ENCODE assay signal across 18 cellular contexts in the genomic region with DNA sequence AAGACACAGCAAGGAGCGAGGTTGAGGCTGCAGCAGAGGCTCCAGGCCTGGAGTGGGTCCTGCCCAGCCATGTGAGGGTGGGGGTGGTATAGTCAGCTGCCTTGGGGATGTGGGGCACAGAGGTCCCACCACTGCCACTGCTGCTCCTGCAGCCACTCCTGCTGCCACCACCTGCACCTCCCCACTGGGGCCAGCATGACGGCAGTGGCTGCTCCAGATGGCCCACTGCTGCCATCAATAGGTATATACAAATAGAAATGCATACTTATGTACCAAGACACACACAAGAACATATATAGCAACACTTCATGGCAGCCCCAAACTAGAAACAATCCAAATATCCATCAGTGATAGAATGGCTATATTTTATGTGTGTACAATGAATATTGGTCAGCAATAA. TPM values are rescaled to one million over a fixed set of nuclear protein-coding genes. Genes with fewer than 3 reads are reported as not detected.
A peak's percentile ranks its signal among the peaks of the same experiment; 100 is the strongest.
DNase-seq lines count a peak whose midpoint lies in the region; ATAC-seq and TF ChIP-seq lines count a peak whose summit lies in the region.
"Had no signal": no experiment of that assay in that cellular context is flagged by ENCODE, and none has a peak within 500 bp of the region (broad histone marks: within the 10 kb centered on the region; RNA-seq: fewer than 3 reads in every experiment).

No MANE protein-coding gene starts in this region.

- no peak overlapping the region for H4K8ac ChIP-seq in IMR-90 (ENCODE audit: low read depth in 2 of 2, low read length in 2 of 2)

- peak; percentile 7 for DNase-seq in activated CD8-positive, alpha-beta T cell treated with anti-CD3 and anti-CD28 coated beads for 36 hours
- no peak for DNase-seq in activated CD8-positive, alpha-beta T cell treated with anti-CD3 and anti-CD28 coated beads, Interleukin-2, amount 10 ng/mL, durations not matched to agents 7 days and 5 days
- DNase-seq in IMR-90 (no peak), endothelial cell (ENCODE audit: low spot score) (no peak), upper lobe of right lung (no peak), T-helper 1 cell (no peak)
- DNase-seq in activated T-helper 2 cell treated with anti-CD3 and anti-CD28 coated beads, Interferon-gamma antibody, Interleukin-2, Interleukin-4, amounts not matched to agents 10 μg/mL and 5 μg/mL and 100 μg/mL, durations not matched to agents 14 hours and 24 hours and 36 hours (ENCODE audit: low spot score), result no peak
- DNase-seq: 8988T; Calu3; CD8-positive, alpha-beta T cell; DMS79 treated with DMSO at 0.1 percent for 48 hours; GF-D8; GOT3; H7; HFFc6 had no signal

- POLR2A ChIA-PET in activated CD8-positive, alpha-beta T cell treated with anti-CD3 and anti-CD28 coated beads for 36 hours (lab: Charles Lee), result no interaction called here
- POLR2A ChIA-PET in activated CD8-positive, alpha-beta T cell treated with anti-CD3 and anti-CD28 coated beads, Interleukin-2, amount 10 ng/mL, durations not matched to agents 7 days and 5 days (lab: Charles Lee), result no interaction called here
- POLR2A ChIA-PET in IMR-90 (lab: Charles Lee; ENCODE audit: unreplicated experiment), result no interaction called here

- H3K79me1 ChIP-seq in IMR-90 (ENCODE audit: low read depth in 1 of 2, low read length in 2 of 2), result no peaks in the 10 kb centered on the region

- no peak overlapping the region for H2BK15ac ChIP-seq in IMR-90 (ENCODE audit: low read depth, low read length)

- WGBS in IMR-90 (ENCODE audit: extremely low coverage in 2 of 2, insufficient read length in 1 of 2), 2 experiments, result no CpG with 5 or more reads among the region's 2 CpGs

- H2BK120ac ChIP-seq in IMR-90 (ENCODE audit: low read depth, low read length), result no peak overlapping the region

- H3K27ac ChIP-seq in IMR-90 (ENCODE audit: insufficient read depth, low read length) (no peak overlapping the region), upper lobe of right lung (no peak overlapping the region)
- H3K27ac ChIP-seq: BLaER1 treated with 17β-estradiol and CSF1 and Interleukin-3, amounts not matched to agents 10 nM and 100 nM; HL-60 had no signal

- H3K9me1 ChIP-seq in IMR-90 (ENCODE audit: insufficient read depth, low read length), result no peaks in the 10 kb centered on the region

- H3K14ac ChIP-seq in IMR-90 (replicated peaks; ENCODE audit: low read depth, low read length), result no peak overlapping the region

- peaks cover 8% of the 10 kb centered on the region for H3K4me1 Mint-ChIP-seq in activated CD8-positive, alpha-beta T cell treated with anti-CD3 and anti-CD28 coated beads for 36 hours (ENCODE audit: low read depth)
- H3K4me1 Mint-ChIP-seq in activated CD8-positive, alpha-beta T cell treated with anti-CD3 and anti-CD28 coated beads, Interleukin-2, amount 10 ng/mL, durations not matched to agents 7 days and 5 days (ENCODE audit: low read depth), result no peaks in the 10 kb centered on the region
- no peaks in the 10 kb centered on the region for H3K4me1 Mint-ChIP-seq in endothelial cell (ENCODE audit: unreplicated experiment)
- no peaks in the 10 kb centered on the region for H3K4me1 Mint-ChIP-seq in activated T-helper 2 cell treated with anti-CD3 and anti-CD28 coated beads, Interferon-gamma antibody, Interleukin-2, Interleukin-4, amounts not matched to agents 10 μg/mL and 5 μg/mL and 100 μg/mL, durations not matched to agents 14 hours and 24 hours and 36 hours (ENCODE audit: low read depth)

- no peaks in the 10 kb centered on the region for H3K27me3 Mint-ChIP-seq in activated CD8-positive, alpha-beta T cell treated with anti-CD3 and anti-CD28 coated beads for 36 hours
- peaks cover 4% of the 10 kb centered on the region for H3K27me3 Mint-ChIP-seq in activated CD8-positive, alpha-beta T cell treated with anti-CD3 and anti-CD28 coated beads, Interleukin-2, amount 10 ng/mL, durations not matched to agents 7 days and 5 days (ENCODE audit: low read depth)
- peaks cover 3% of the 10 kb centered on the region for H3K27me3 Mint-ChIP-seq in endothelial cell (ENCODE audit: unreplicated experiment)
- peaks cover 9% of the 10 kb centered on the region for H3K27me3 Mint-ChIP-seq in activated T-helper 2 cell treated with anti-CD3 and anti-CD28 coated beads, Interferon-gamma antibody, Interleukin-2, Interleukin-4, amounts not matched to agents 10 μg/mL and 5 μg/mL and 100 μg/mL, durations not matched to agents 14 hours and 24 hours and 36 hours (ENCODE audit: low read depth)

- H2AFZ ChIP-seq in IMR-90 (replicated peaks; ENCODE audit: low read length, poor library complexity), result no peak overlapping the region

- CTCF ChIA-PET in activated CD8-positive, alpha-beta T cell treated with anti-CD3 and anti-CD28 coated beads for 36 hours (lab: Charles Lee), result interaction anchor here (1.1 to 1.3 kb wide), 2 partner anchors 23 to 27 kb away, joined by 3 to 4 read pairs; no protein-coding TSS in a partner anchor
- CTCF ChIA-PET in activated CD8-positive, alpha-beta T cell treated with anti-CD3 and anti-CD28 coated beads, Interleukin-2, amount 10 ng/mL, durations not matched to agents 7 days and 5 days (lab: Charles Lee), result interaction anchor here (1.0 to 1.2 kb wide), 2 partner anchors 8 to 27 kb away, joined by 3 to 4 read pairs; no protein-coding TSS in a partner anchor
- CTCF ChIA-PET in IMR-90 (lab: Yijun Ruan, JAX), result no interaction called here

- no peak overlapping the region for H3K27ac Mint-ChIP-seq in activated CD8-positive, alpha-beta T cell treated with anti-CD3 and anti-CD28 coated beads for 36 hours
- no peak overlapping the region for H3K27ac Mint-ChIP-seq in activated CD8-positive, alpha-beta T cell treated with anti-CD3 and anti-CD28 coated beads, Interleukin-2, amount 10 ng/mL, durations not matched to agents 7 days and 5 days
- no peak overlapping the region for H3K27ac Mint-ChIP-seq in endothelial cell (ENCODE audit: unreplicated experiment)
- H3K27ac Mint-ChIP-seq in activated T-helper 2 cell treated with anti-CD3 and anti-CD28 coated beads, Interferon-gamma antibody, Interleukin-2, Interleukin-4, amounts not matched to agents 10 μg/mL and 5 μg/mL and 100 μg/mL, durations not matched to agents 14 hours and 24 hours and 36 hours, result no peak overlapping the region
- H3K27ac Mint-ChIP-seq: CD8-positive, alpha-beta T cell; HFFc6 had no signal

- in situ Hi-C loops in IMR-90 (cut with MboI; ENCODE audit: low sequenced_read_pairs), result no loop called here

- H2AK9ac ChIP-seq in IMR-90 (replicated peaks; ENCODE audit: low read depth, low read length, poor library complexity), result peak overlapping the region; percentile 71

- no peak overlapping the region for H3K4me3 Mint-ChIP-seq in activated CD8-positive, alpha-beta T cell treated with anti-CD3 and anti-CD28 coated beads for 36 hours
- no peak overlapping the region for H3K4me3 Mint-ChIP-seq in activated CD8-positive, alpha-beta T cell treated with anti-CD3 and anti-CD28 coated beads, Interleukin-2, amount 10 ng/mL, durations not matched to agents 7 days and 5 days
- H3K4me3 Mint-ChIP-seq in endothelial cell (ENCODE audit: unreplicated experiment), result peak overlapping the region; percentile 57
- H3K4me3 Mint-ChIP-seq in activated T-helper 2 cell treated with anti-CD3 and anti-CD28 coated beads, Interferon-gamma antibody, Interleukin-2, Interleukin-4, amounts not matched to agents 10 μg/mL and 5 μg/mL and 100 μg/mL, durations not matched to agents 14 hours and 24 hours and 36 hours (ENCODE audit: low read depth), result no peak overlapping the region
- H3K4me3 Mint-ChIP-seq: CD8-positive, alpha-beta T cell; HFFc6 had no signal

- H2BK5ac ChIP-seq in IMR-90 (ENCODE audit: low read depth, low read length, poor library complexity, severe bottlenecking), result no peak overlapping the region

- peaks cover 2% of the 10 kb centered on the region for H3K27me3 ChIP-seq in IMR-90 (ENCODE audit: control insufficient read depth, insufficient read depth, low read length)
- H3K27me3 ChIP-seq in upper lobe of right lung, result no peaks in the 10 kb centered on the region
- H3K27me3 ChIP-seq: BLaER1 treated with 17β-estradiol and CSF1 and Interleukin-3, amounts not matched to agents 10 nM and 100 nM had no signal

- no peak for TF ChIP-seq POLR2A in IMR-90 (IDR thresholded peaks at IDR 0.05; ENCODE audit: low read depth, low read length)

- H3K4ac ChIP-seq in IMR-90 (ENCODE audit: low read depth, low read length), result no peak overlapping the region

- intact Hi-C loops in activated CD8-positive, alpha-beta T cell treated with anti-CD3 and anti-CD28 coated beads for 36 hours (cut with micrococcal nuclease), result no loop called here
- intact Hi-C loops in IMR-90 (cut with micrococcal nuclease), result no loop called here
- intact Hi-C loops in upper lobe of right lung (cut with DNase I), result no loop called here
- intact Hi-C loops in activated T-helper 2 cell treated with anti-CD3 and anti-CD28 coated beads, Interferon-gamma antibody, Interleukin-2, Interleukin-4, amounts not matched to agents 10 μg/mL and 5 μg/mL and 100 μg/mL, durations not matched to agents 14 hours and 24 hours and 36 hours (cut with micrococcal nuclease), result no loop called here

- H3K9me3 ChIP-seq in IMR-90 (ENCODE audit: control insufficient read depth, insufficient read depth, low read length) (no peaks in the 10 kb centered on the region), upper lobe of right lung (no peaks in the 10 kb centered on the region)

- no peak overlapping the region for H3K56ac ChIP-seq in IMR-90 (ENCODE audit: extremely low read depth, insufficient read depth, low read length)

- H3K4me3 ChIP-seq in IMR-90 (ENCODE audit: insufficient read depth, low read depth, low read length) (no peak overlapping the region), upper lobe of right lung (no peak overlapping the region)

- H2BK20ac ChIP-seq in IMR-90 (ENCODE audit: low read depth, low read length), result no peak overlapping the region

- no peak overlapping the region for H3K18ac ChIP-seq in IMR-90 (ENCODE audit: low read depth, low read length)

- dilution Hi-C loops in IMR-90 (cut with HindIII; ENCODE audit: low sequenced_read_pairs, unreplicated experiment), result no loop called here

- no peak overlapping the region for H4K91ac ChIP-seq in IMR-90 (ENCODE audit: insufficient read depth, low read depth, low read length)

- no peaks in the 10 kb centered on the region for H4K20me1 ChIP-seq in IMR-90 (ENCODE audit: insufficient read depth, low read length)
- H4K20me1 ChIP-seq: BLaER1 treated with 17β-estradiol and CSF1 and Interleukin-3, amounts not matched to agents 10 nM and 100 nM had no signal

- H3K4me1 ChIP-seq in IMR-90 (ENCODE audit: control insufficient read depth, insufficient read depth, low read length) (no peaks in the 10 kb centered on the region), upper lobe of right lung (no peaks in the 10 kb centered on the region)

- H2AK5ac ChIP-seq in IMR-90 (ENCODE audit: low read depth, low read length), result no peak overlapping the region

- H3K9ac ChIP-seq in IMR-90 (ENCODE audit: low read depth, low read length), result no peak overlapping the region
- H3K9ac ChIP-seq: BLaER1 treated with 17β-estradiol and CSF1 and Interleukin-3, amounts not matched to agents 10 nM and 100 nM had no signal

- no peak overlapping the region for H3K23ac ChIP-seq in IMR-90 (ENCODE audit: low read depth, low read length)

- no peak overlapping the region for H4K5ac ChIP-seq in IMR-90 (ENCODE audit: low read depth, low read length)

- H3K36me3 ChIP-seq in IMR-90 (ENCODE audit: control insufficient read depth, insufficient read depth, low read length), result no peaks in the 10 kb centered on the region
- no peaks in the 10 kb centered on the region for H3K36me3 ChIP-seq in upper lobe of right lung

- H3K36me3 Mint-ChIP-seq in activated CD8-positive, alpha-beta T cell treated with anti-CD3 and anti-CD28 coated beads for 36 hours (ENCODE audit: low read depth), result no peaks in the 10 kb centered on the region
- no peaks in the 10 kb centered on the region for H3K36me3 Mint-ChIP-seq in activated CD8-positive, alpha-beta T cell treated with anti-CD3 and anti-CD28 coated beads, Interleukin-2, amount 10 ng/mL, durations not matched to agents 7 days and 5 days (ENCODE audit: low read depth)
- H3K36me3 Mint-ChIP-seq in endothelial cell (ENCODE audit: low read depth, unreplicated experiment), result peaks cover 4% of the 10 kb centered on the region
- H3K36me3 Mint-ChIP-seq in activated T-helper 2 cell treated with anti-CD3 and anti-CD28 coated beads, Interferon-gamma antibody, Interleukin-2, Interleukin-4, amounts not matched to agents 10 μg/mL and 5 μg/mL and 100 μg/mL, durations not matched to agents 14 hours and 24 hours and 36 hours (ENCODE audit: low read depth), result no peaks in the 10 kb centered on the region
- H3K36me3 Mint-ChIP-seq: CD8-positive, alpha-beta T cell had no signal

- no peak overlapping the region for H3K4me2 ChIP-seq in IMR-90 (ENCODE audit: low read depth, low read length)

- no peak for TF ChIP-seq RAD21 in IMR-90 (IDR thresholded peaks at IDR 0.05; ENCODE audit: low read length)

- no peaks in the 10 kb centered on the region for H3K9me3 Mint-ChIP-seq in activated CD8-positive, alpha-beta T cell treated with anti-CD3 and anti-CD28 coated beads for 36 hours
- no peaks in the 10 kb centered on the region for H3K9me3 Mint-ChIP-seq in activated CD8-positive, alpha-beta T cell treated with anti-CD3 and anti-CD28 coated beads, Interleukin-2, amount 10 ng/mL, durations not matched to agents 7 days and 5 days (ENCODE audit: insufficient read depth)
- no peaks in the 10 kb centered on the region for H3K9me3 Mint-ChIP-seq in endothelial cell (ENCODE audit: unreplicated experiment)
- H3K9me3 Mint-ChIP-seq in activated T-helper 2 cell treated with anti-CD3 and anti-CD28 coated beads, Interferon-gamma antibody, Interleukin-2, Interleukin-4, amounts not matched to agents 10 μg/mL and 5 μg/mL and 100 μg/mL, durations not matched to agents 14 hours and 24 hours and 36 hours, result no peaks in the 10 kb centered on the region
- H3K9me3 Mint-ChIP-seq: CD8-positive, alpha-beta T cell; HFFc6 had no signal

- no peak for ATAC-seq in activated CD8-positive, alpha-beta T cell treated with anti-CD3 and anti-CD28 coated beads for 36 hours
- ATAC-seq in activated CD8-positive, alpha-beta T cell treated with anti-CD3 and anti-CD28 coated beads, Interleukin-2, amount 10 ng/mL, durations not matched to agents 7 days and 5 days, result no peak
- ATAC-seq in IMR-90 (ENCODE audit: low read depth) (no peak), upper lobe of right lung (peak; percentile 16)
- ATAC-seq: CD8-positive, alpha-beta T cell; HCT116 had no signal

- TF ChIP-seq CTCF in activated CD8-positive, alpha-beta T cell treated with anti-CD3 and anti-CD28 coated beads for 36 hours (IDR thresholded peaks at IDR 0.05), result no peak
- TF ChIP-seq CTCF in IMR-90 (conservative IDR thresholded peaks at IDR 0.05; ENCODE audit: low read depth, low read length), result no peak
- TF ChIP-seq CTCF in endothelial cell (IDR thresholded peaks at IDR 0.05; ENCODE audit: unreplicated experiment), result no peak
- no peak for TF ChIP-seq CTCF in upper lobe of right lung (IDR thresholded peaks at IDR 0.05)

- BruUV-seq in IMR-90 (replicated peaks; lab: Mats Ljungman, UMichigan), result no TSS peak

RNA-seq across cellular contexts. Expression of gene TOP2B, which starts 10.0 kb away (rescaled TPM):
- 100 to 1,000 TPM; 165 to 171 TPM for total RNA-seq in activated CD8-positive, alpha-beta T cell treated with anti-CD3 and anti-CD28 coated beads for 36 hours
- 100 to 1,000 TPM; 112 to 114 TPM for total RNA-seq in activated CD8-positive, alpha-beta T cell treated with anti-CD3 and anti-CD28 coated beads, Interleukin-2, amount 10 ng/mL, durations not matched to agents 7 days and 5 days
- total RNA-seq in IMR-90 (2012; rRNA removed) (53.4 and 115 TPM in 2 replicates), endothelial cell (ENCODE audit: unreplicated experiment) (195 TPM), upper lobe of right lung (83.4 TPM)
- polyA plus RNA-seq in IMR-90 (2012; rRNA removed), result 34.4 and 45.5 TPM in 2 replicates
- polyA plus RNA-seq in IMR-90 (2012; cell fraction: cytosol; rRNA removed), result 2.6 and 5.5 TPM in 2 replicates
- 2.4 and 36.9 TPM in 2 replicates for polyA plus RNA-seq in IMR-90 (2012; cell fraction: nucleus; rRNA removed; ENCODE audit: low replicate concordance)
- total RNA-seq in activated T-helper 2 cell treated with anti-CD3 and anti-CD28 coated beads, Interferon-gamma antibody, Interleukin-2, Interleukin-4, amounts not matched to agents 10 μg/mL and 5 μg/mL and 100 μg/mL, durations not matched to agents 14 hours and 24 hours and 36 hours, result 167 and 170 TPM in 2 replicates
